Comparison of ENCODE assay signal across 8 cellular contexts in the genomic region with DNA sequence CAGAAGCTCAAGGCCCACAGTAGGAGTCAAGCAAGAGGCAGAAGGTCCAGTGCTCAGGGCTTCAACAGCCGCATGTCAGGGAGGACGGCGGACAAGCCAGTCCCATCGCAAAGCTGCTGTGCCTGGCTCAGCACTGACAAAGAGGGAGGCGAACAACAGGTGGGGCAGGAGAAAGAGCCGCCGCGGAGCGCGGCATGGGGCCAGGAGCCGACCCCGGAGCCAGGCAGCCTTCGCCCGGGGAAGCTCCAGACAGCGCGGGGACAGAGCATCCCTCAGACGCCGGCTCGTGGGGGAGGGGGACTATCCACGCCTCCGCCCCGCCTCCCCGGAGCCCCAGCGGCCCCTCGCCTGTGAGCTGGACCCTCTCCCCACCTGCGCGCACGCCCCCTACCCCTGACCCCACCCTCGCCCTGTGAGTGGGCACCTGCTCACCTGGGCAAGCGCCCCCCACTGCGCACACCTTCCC. TPM values are rescaled to one million over a fixed set of nuclear protein-coding genes. Genes with fewer than 3 reads are reported as not detected.
DNase-seq lines count a peak whose midpoint lies in the region; ATAC-seq and TF ChIP-seq lines count a peak whose summit lies in the region.

No MANE protein-coding gene starts in this region.

- H3K27me3 ChIP-seq in HL-60 (ENCODE audit: insufficient read depth, poor library complexity, severe bottlenecking) (no peaks in the 10 kb centered on the region), WERI-Rb-1 (ENCODE audit: insufficient read depth, low read depth, severe bottlenecking) (no peaks in the 10 kb centered on the region), colonic mucosa (no peaks in the 10 kb centered on the region), lower lobe of right lung (ENCODE audit: low read depth) (no peaks in the 10 kb centered on the region)

- H3K27me3 Mint-ChIP-seq in stimulated activated naive CD8-positive, alpha-beta T cell treated with anti-CD3 and anti-CD28 coated beads, Interleukin-15, Interleukin-2, amounts not matched to agents 100 ng/mL and 50 ng/mL, for 24 hours: no peaks in the 10 kb centered on the region

- peak overlapping the region; percentile 61 for H3K27ac Mint-ChIP-seq in stimulated activated naive CD8-positive, alpha-beta T cell treated with anti-CD3 and anti-CD28 coated beads, Interleukin-15, Interleukin-2, amounts not matched to agents 100 ng/mL and 50 ng/mL, for 24 hours

- H3K36me3 ChIP-seq in WERI-Rb-1: peaks cover 50% of the 10 kb centered on the region
- H3K36me3 ChIP-seq in colonic mucosa: peaks cover 8% of the 10 kb centered on the region
- H3K36me3 ChIP-seq in lower lobe of right lung: peaks cover 16% of the 10 kb centered on the region

- H3K9me3 Mint-ChIP-seq in stimulated activated naive CD8-positive, alpha-beta T cell treated with anti-CD3 and anti-CD28 coated beads, Interleukin-15, Interleukin-2, amounts not matched to agents 100 ng/mL and 50 ng/mL, for 24 hours: peaks cover 7% of the 10 kb centered on the region

- H3K9me3 ChIP-seq in WERI-Rb-1 (ENCODE audit: severe bottlenecking): no peaks in the 10 kb centered on the region
- no peaks in the 10 kb centered on the region for H3K9me3 ChIP-seq in colonic mucosa
- H3K9me3 ChIP-seq in lower lobe of right lung: no peaks in the 10 kb centered on the region

- intact Hi-C loops in colonic mucosa (cut with DNase I) (no loop called here), lower lobe of right lung (cut with DNase I) (no loop called here)

- peak; percentile 80 for DNase-seq in DMS79 treated with DMSO at 0.1 percent for 48 hours (lab: John Stamatoyannopoulos, UW)
- DNase-seq in HL-60 (ENCODE audit: low read depth in 1 of 2, low spot score in 1 of 2): peak in 1 of 2 experiments; percentile 9
- peak; percentile 51 for DNase-seq in WERI-Rb-1
- peak; percentile 34 for DNase-seq in colonic mucosa
- DNase-seq in lower lobe of right lung: no peak
- no peak for DNase-seq in NCI-H1048 (lab: John Stamatoyannopoulos, UW)

- H3K36me3 Mint-ChIP-seq in stimulated activated naive CD8-positive, alpha-beta T cell treated with anti-CD3 and anti-CD28 coated beads, Interleukin-15, Interleukin-2, amounts not matched to agents 100 ng/mL and 50 ng/mL, for 24 hours (ENCODE audit: low read depth): peaks cover 36% of the 10 kb centered on the region

- peaks cover 53% of the 10 kb centered on the region for H3K4me1 Mint-ChIP-seq in stimulated activated naive CD8-positive, alpha-beta T cell treated with anti-CD3 and anti-CD28 coated beads, Interleukin-15, Interleukin-2, amounts not matched to agents 100 ng/mL and 50 ng/mL, for 24 hours (ENCODE audit: low read depth)

- H3K4me1 ChIP-seq in colonic mucosa: no peaks in the 10 kb centered on the region
- peaks cover 36% of the 10 kb centered on the region for H3K4me1 ChIP-seq in lower lobe of right lung

- TF ChIP-seq CTCF in HL-60 (IDR thresholded peaks at IDR 0.05; ENCODE audit: insufficient read depth, low read length): no peak
- TF ChIP-seq CTCF in WERI-Rb-1 (IDR thresholded peaks at IDR 0.05; ENCODE audit: low read depth, low read length): no peak
- TF ChIP-seq CTCF in colonic mucosa (IDR thresholded peaks at IDR 0.05): no peak
- no peak for TF ChIP-seq CTCF in lower lobe of right lung (IDR thresholded peaks at IDR 0.05)

- peak overlapping the region; percentile 57 to 94 for H3K9ac ChIP-seq in colonic mucosa (ENCODE audit: low read depth in 2 of 2, low read length in 2 of 2)

- H3K4me3 ChIP-seq in HL-60 (replicated peaks; ENCODE audit: insufficient read depth, low read length) (peak overlapping the region; percentile 93), WERI-Rb-1 (ENCODE audit: low read depth, low read length) (peak overlapping the region; percentile 93), colonic mucosa (peak overlapping the region; percentile 81), lower lobe of right lung (peak overlapping the region; percentile 93)

- peak overlapping the region; percentile 87 for H3K4me3 Mint-ChIP-seq in stimulated activated naive CD8-positive, alpha-beta T cell treated with anti-CD3 and anti-CD28 coated beads, Interleukin-15, Interleukin-2, amounts not matched to agents 100 ng/mL and 50 ng/mL, for 24 hours

- peak; percentile 36 to 45 for ATAC-seq in lower lobe of right lung
- no peak for ATAC-seq in HG02870 (IDR thresholded peaks at IDR 0.05; ENCODE audit: unreplicated experiment)

- H3K27ac ChIP-seq in HL-60 (replicated peaks): peak overlapping the region; percentile 58
- peak overlapping the region; percentile 74 for H3K27ac ChIP-seq in WERI-Rb-1
- peak overlapping the region; percentile 76 for H3K27ac ChIP-seq in colonic mucosa
- peak overlapping the region; percentile 79 for H3K27ac ChIP-seq in lower lobe of right lung

RNA-seq across cellular contexts. Expression of a gene that starts 0.4 kb away (rescaled TPM):
- total RNA-seq in colonic mucosa: 100 to 1,000 TPM in 1 of 2 donors, 10 to 100 TPM in 1; 75.3 to 163 TPM
- 64.2 TPM for total RNA-seq in lower lobe of right lung

RNA-seq across cellular contexts. Expression of a gene that starts 5.2 kb away (rescaled TPM):
- total RNA-seq in colonic mucosa: 100 to 1,000 TPM; 133 to 178 TPM
- 95.0 TPM for total RNA-seq in lower lobe of right lung

Comparison
In these comparisons a context has a peak if more than half of its experiments do, and no peak if none do; other contexts are left out.
1. DNase-seq: peak in DMS79 treated with DMSO at 0.1 percent for 48 hours (single experiment), WERI-Rb-1 (single experiment) and colonic mucosa (single experiment); none in lower lobe of right lung (single experiment) and NCI-H1048 (single experiment).
2. Peak in every context shown above with its lines, with median percentiles within 50 percentile points of each other: H3K27ac ChIP-seq and H3K4me3 ChIP-seq.